ENCODE assay signal across 29 cellular contexts in the genomic region with DNA sequence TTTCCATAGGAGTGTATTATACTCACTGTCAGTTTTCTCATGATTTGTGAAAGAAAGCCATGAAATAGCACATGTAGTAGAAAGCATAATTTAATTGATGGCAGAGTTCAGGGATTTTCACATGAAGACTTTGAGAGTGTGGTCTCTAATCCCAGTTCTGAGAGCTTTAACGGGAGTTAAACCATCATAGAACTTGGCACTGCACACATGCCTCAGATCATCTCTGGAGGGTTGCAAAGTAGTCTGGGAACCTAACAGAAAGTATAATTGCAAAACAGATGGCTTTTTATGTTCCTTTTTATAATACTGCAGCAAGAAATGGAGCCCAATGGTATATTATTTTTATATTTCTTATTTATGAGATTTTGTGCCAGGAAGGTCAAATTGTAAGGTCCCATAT.
"Had no signal": no experiment of that assay in that cellular context is flagged by ENCODE, and none has a peak within 500 bp of the region (broad histone marks: within the 10 kb centered on the region; RNA-seq: fewer than 3 reads in every experiment).

No MANE protein-coding gene starts in this region.

- FAIRE-seq: bronchial epithelial cell, K562, RCC 7860 had no signal

- DNase-seq: activated CD4-positive, alpha-beta T cell treated with anti-CD3 and anti-CD28 coated beads for 48 hours; activated CD4-positive, alpha-beta T cell treated with anti-CD3 and anti-CD28 coated beads, Interleukin-2, amount 50 U/mL, for 4 hours; activated CD4-positive, CD25-positive, alpha-beta regulatory T cell treated with anti-CD3 and anti-CD28 coated beads, Interleukin-2, amount 50 U/mL, for 72 hours; activated CD8-positive, alpha-beta memory T cell treated with anti-CD3 and anti-CD28 coated beads, Interleukin-2, amount 50 U/mL, for 48 hours; activated CD8-positive, alpha-beta T cell treated with anti-CD3 and anti-CD28 coated beads, Interleukin-2, amount 10 ng/mL, durations not matched to agents 7 days and 5 days; activated naive CD4-positive, alpha-beta T cell treated with anti-CD3 and anti-CD28 coated beads, Interleukin-2, amount 50 U/mL, for 16 hours; activated naive CD8-positive, alpha-beta T cell treated with anti-CD3 and anti-CD28 coated beads, Interleukin-2, amount 10 ng/mL, durations not matched to agents 7 days and 5 days; activated T-cell treated with anti-CD3 and anti-CD28 coated beads, Interleukin-2, amount 50 U/mL, for 1 hour; aorta; body of pancreas; central memory CD4-positive, alpha-beta T cell; Karpas-422; MM.1S; NCI-H1105; NCI-H1436; NCI-H1694 treated with DMSO at 0.1 percent for 48 hours; NCI-H2029 treated with DMSO at 0.1 percent for 48 hours; NCI-H2227 treated with DMSO at 0.1 percent for 48 hours; NCI-H446 treated with DMSO at 0.1 percent for 48 hours; NCI-H524 treated with DMSO at 0.1 percent for 48 hours; NCI-H748 treated with DMSO at 0.1 percent for 48 hours; OCI-M1; SHP77 treated with DMSO at 0.1 percent for 48 hours; T-helper 9 cell had no signal

- H3K36me3 Mint-ChIP-seq: activated naive CD8-positive, alpha-beta T cell treated with anti-CD3 and anti-CD28 coated beads, Interleukin-2, amount 10 ng/mL, durations not matched to agents 7 days and 5 days; WTC11 had no signal

- ATAC-seq: activated CD8-positive, alpha-beta T cell treated with anti-CD3 and anti-CD28 coated beads, Interleukin-2, amount 10 ng/mL, durations not matched to agents 7 days and 5 days; body of pancreas; K562 had no signal

- H3K27me3 ChIP-seq: body of pancreas had no signal

- H3K4me1 Mint-ChIP-seq: activated naive CD8-positive, alpha-beta T cell treated with anti-CD3 and anti-CD28 coated beads, Interleukin-2, amount 10 ng/mL, durations not matched to agents 7 days and 5 days had no signal

- H3K9me3 ChIP-seq: body of pancreas had no signal

- H3K4me3 ChIP-seq: body of pancreas, K562 had no signal

- H3K27ac ChIP-seq: body of pancreas had no signal

- H3K4me1 ChIP-seq: body of pancreas had no signal

- H3K27ac Mint-ChIP-seq: activated CD8-positive, alpha-beta T cell treated with anti-CD3 and anti-CD28 coated beads, Interleukin-2, amount 10 ng/mL, durations not matched to agents 7 days and 5 days; activated naive CD8-positive, alpha-beta T cell treated with anti-CD3 and anti-CD28 coated beads, Interleukin-2, amount 10 ng/mL, durations not matched to agents 7 days and 5 days; T-helper 1 cell treated with Interleukin-12 subunit alpha and Interleukin-12 subunit beta and Interleukin-4 antibody, amounts not matched to agents 30 μg/mL and 1 μg/mL, for 36 hours; WTC11 had no signal

- H3K4me3 Mint-ChIP-seq: activated CD8-positive, alpha-beta T cell treated with anti-CD3 and anti-CD28 coated beads, Interleukin-2, amount 10 ng/mL, durations not matched to agents 7 days and 5 days; activated naive CD8-positive, alpha-beta T cell treated with anti-CD3 and anti-CD28 coated beads, Interleukin-2, amount 10 ng/mL, durations not matched to agents 7 days and 5 days; T-helper 1 cell treated with Interleukin-12 subunit alpha and Interleukin-12 subunit beta and Interleukin-4 antibody, amounts not matched to agents 30 μg/mL and 1 μg/mL, for 36 hours; WTC11 had no signal

- H3K9me3 Mint-ChIP-seq: activated naive CD8-positive, alpha-beta T cell treated with anti-CD3 and anti-CD28 coated beads, Interleukin-2, amount 10 ng/mL, durations not matched to agents 7 days and 5 days; T-helper 1 cell treated with Interleukin-12 subunit alpha and Interleukin-12 subunit beta and Interleukin-4 antibody, amounts not matched to agents 30 μg/mL and 1 μg/mL, for 36 hours; WTC11 had no signal
